In genomic region chr6:131063764-131064272, GRCh38 we compare ENCODE assay signal across 1 cellular context.
TF ChIP-seq lines count a peak whose summit lies in the region.

No MANE protein-coding gene starts in this region.

TF ChIP-seq in GM12878, 131 proteins besides CTCF, POLR2A, EP300 and RAD21 (continued from another document and continues in another):
- TF ChIP-seq PRDM15 (CRISPR knock-in tag; IDR thresholded peaks at IDR 0.05), result no peak
- no peak for TF ChIP-seq HCFC1 (IDR thresholded peaks at IDR 0.05; ENCODE audit: low read length)
- TF ChIP-seq, protein P1, sequence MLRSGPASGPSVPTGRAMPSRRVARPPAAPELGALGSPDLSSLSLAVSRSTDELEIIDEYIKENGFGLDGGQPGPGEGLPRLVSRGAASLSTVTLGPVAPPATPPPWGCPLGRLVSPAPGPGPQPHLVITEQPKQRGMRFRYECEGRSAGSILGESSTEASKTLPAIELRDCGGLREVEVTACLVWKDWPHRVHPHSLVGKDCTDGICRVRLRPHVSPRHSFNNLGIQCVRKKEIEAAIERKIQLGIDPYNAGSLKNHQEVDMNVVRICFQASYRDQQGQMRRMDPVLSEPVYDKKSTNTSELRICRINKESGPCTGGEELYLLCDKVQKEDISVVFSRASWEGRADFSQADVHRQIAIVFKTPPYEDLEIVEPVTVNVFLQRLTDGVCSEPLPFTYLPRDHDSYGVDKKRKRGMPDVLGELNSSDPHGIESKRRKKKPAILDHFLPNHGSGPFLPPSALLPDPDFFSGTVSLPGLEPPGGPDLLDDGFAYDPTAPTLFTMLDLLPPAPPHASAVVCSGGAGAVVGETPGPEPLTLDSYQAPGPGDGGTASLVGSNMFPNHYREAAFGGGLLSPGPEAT (IDR thresholded peaks at IDR 0.05; ENCODE audit: low read depth), result no peak; the same call in none of the 2 replicates
- TF ChIP-seq, protein P2, sequence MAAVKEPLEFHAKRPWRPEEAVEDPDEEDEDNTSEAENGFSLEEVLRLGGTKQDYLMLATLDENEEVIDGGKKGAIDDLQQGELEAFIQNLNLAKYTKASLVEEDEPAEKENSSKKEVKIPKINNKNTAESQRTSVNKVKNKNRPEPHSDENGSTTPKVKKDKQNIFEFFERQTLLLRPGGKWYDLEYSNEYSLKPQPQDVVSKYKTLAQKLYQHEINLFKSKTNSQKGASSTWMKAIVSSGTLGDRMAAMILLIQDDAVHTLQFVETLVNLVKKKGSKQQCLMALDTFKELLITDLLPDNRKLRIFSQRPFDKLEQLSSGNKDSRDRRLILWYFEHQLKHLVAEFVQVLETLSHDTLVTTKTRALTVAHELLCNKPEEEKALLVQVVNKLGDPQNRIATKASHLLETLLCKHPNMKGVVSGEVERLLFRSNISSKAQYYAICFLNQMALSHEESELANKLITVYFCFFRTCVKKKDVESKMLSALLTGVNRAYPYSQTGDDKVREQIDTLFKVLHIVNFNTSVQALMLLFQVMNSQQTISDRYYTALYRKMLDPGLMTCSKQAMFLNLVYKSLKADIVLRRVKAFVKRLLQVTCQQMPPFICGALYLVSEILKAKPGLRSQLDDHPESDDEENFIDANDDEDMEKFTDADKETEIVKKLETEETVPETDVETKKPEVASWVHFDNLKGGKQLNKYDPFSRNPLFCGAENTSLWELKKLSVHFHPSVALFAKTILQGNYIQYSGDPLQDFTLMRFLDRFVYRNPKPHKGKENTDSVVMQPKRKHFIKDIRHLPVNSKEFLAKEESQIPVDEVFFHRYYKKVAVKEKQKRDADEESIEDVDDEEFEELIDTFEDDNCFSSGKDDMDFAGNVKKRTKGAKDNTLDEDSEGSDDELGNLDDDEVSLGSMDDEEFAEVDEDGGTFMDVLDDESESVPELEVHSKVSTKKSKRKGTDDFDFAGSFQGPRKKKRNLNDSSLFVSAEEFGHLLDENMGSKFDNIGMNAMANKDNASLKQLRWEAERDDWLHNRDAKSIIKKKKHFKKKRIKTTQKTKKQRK (IDR thresholded peaks at IDR 0.05; ENCODE audit: low read depth, low read length), result no peak
- TF ChIP-seq FOXK2 (IDR thresholded peaks at IDR 0.05), result no peak
- no peak for TF ChIP-seq MYC (IDR thresholded peaks at IDR 0.05; ENCODE audit: insufficient read depth, insufficient read length, insufficient replicate concordance, low read length, severe bottlenecking)
- TF ChIP-seq SMARCA5 (IDR thresholded peaks at IDR 0.05), result no peak
- TF ChIP-seq, protein P3, sequence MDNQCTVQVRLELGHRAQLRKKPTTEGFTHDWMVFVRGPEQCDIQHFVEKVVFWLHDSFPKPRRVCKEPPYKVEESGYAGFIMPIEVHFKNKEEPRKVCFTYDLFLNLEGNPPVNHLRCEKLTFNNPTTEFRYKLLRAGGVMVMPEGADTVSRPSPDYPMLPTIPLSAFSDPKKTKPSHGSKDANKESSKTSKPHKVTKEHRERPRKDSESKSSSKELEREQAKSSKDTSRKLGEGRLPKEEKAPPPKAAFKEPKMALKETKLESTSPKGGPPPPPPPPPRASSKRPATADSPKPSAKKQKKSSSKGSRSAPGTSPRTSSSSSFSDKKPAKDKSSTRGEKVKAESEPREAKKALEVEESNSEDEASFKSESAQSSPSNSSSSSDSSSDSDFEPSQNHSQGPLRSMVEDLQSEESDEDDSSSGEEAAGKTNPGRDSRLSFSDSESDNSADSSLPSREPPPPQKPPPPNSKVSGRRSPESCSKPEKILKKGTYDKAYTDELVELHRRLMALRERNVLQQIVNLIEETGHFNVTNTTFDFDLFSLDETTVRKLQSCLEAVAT (IDR thresholded peaks at IDR 0.05), result no peak; the same call in 1 of the 2 replicates
- no peak for TF ChIP-seq TCF3 (IDR thresholded peaks at IDR 0.05; ENCODE audit: borderline replicate concordance, insufficient read depth, low read depth, low read length)
- TF ChIP-seq YBX1 (IDR thresholded peaks at IDR 0.05), result no peak
- peak; percentile 73 for TF ChIP-seq ATF2 (IDR thresholded peaks at IDR 0.05; ENCODE audit: low read length)
- peak; percentile 83 for TF ChIP-seq MTA2 (IDR thresholded peaks at IDR 0.05; ENCODE audit: low read depth)
- TF ChIP-seq CEBPB (IDR thresholded peaks at IDR 0.05; ENCODE audit: borderline replicate concordance in 1 of 2, low read depth in 2 of 2, low read length in 2 of 2), result no peak
- no peak for TF ChIP-seq RB1 (IDR thresholded peaks at IDR 0.05; ENCODE audit: borderline replicate concordance)
- no peak for TF ChIP-seq FOS (IDR thresholded peaks at IDR 0.05; ENCODE audit: borderline replicate concordance, extremely low read depth, insufficient read length)
- no peak for TF ChIP-seq SUPT20H (IDR thresholded peaks at IDR 0.05; ENCODE audit: borderline replicate concordance, control insufficient read depth, low read depth, low read length)
- no peak for TF ChIP-seq SPI1 (IDR thresholded peaks at IDR 0.05; ENCODE audit: borderline replicate concordance, insufficient read depth, low read depth, low read length)
- TF ChIP-seq PAX8 (IDR thresholded peaks at IDR 0.05), result no peak
- no peak for TF ChIP-seq CBX3 (IDR thresholded peaks at IDR 0.05; ENCODE audit: borderline replicate concordance, low read depth)
- no peak for TF ChIP-seq ESRRA (IDR thresholded peaks at IDR 0.05; ENCODE audit: low read length)
- TF ChIP-seq MAX (IDR thresholded peaks at IDR 0.05; ENCODE audit: low read depth, low read length), result no peak
- TF ChIP-seq, protein P4, sequence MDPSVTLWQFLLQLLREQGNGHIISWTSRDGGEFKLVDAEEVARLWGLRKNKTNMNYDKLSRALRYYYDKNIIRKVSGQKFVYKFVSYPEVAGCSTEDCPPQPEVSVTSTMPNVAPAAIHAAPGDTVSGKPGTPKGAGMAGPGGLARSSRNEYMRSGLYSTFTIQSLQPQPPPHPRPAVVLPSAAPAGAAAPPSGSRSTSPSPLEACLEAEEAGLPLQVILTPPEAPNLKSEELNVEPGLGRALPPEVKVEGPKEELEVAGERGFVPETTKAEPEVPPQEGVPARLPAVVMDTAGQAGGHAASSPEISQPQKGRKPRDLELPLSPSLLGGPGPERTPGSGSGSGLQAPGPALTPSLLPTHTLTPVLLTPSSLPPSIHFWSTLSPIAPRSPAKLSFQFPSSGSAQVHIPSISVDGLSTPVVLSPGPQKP (IDR thresholded peaks at IDR 0.05; ENCODE audit: low read depth, low read length), result no peak
- TF ChIP-seq MXI1 (IDR thresholded peaks at IDR 0.05; ENCODE audit: low read depth, low read length), result no peak
- no peak for TF ChIP-seq TARDBP (IDR thresholded peaks at IDR 0.05; ENCODE audit: borderline replicate concordance)
- TF ChIP-seq BACH1 (IDR thresholded peaks at IDR 0.05; ENCODE audit: borderline replicate concordance), result no peak
- TF ChIP-seq, protein P5, sequence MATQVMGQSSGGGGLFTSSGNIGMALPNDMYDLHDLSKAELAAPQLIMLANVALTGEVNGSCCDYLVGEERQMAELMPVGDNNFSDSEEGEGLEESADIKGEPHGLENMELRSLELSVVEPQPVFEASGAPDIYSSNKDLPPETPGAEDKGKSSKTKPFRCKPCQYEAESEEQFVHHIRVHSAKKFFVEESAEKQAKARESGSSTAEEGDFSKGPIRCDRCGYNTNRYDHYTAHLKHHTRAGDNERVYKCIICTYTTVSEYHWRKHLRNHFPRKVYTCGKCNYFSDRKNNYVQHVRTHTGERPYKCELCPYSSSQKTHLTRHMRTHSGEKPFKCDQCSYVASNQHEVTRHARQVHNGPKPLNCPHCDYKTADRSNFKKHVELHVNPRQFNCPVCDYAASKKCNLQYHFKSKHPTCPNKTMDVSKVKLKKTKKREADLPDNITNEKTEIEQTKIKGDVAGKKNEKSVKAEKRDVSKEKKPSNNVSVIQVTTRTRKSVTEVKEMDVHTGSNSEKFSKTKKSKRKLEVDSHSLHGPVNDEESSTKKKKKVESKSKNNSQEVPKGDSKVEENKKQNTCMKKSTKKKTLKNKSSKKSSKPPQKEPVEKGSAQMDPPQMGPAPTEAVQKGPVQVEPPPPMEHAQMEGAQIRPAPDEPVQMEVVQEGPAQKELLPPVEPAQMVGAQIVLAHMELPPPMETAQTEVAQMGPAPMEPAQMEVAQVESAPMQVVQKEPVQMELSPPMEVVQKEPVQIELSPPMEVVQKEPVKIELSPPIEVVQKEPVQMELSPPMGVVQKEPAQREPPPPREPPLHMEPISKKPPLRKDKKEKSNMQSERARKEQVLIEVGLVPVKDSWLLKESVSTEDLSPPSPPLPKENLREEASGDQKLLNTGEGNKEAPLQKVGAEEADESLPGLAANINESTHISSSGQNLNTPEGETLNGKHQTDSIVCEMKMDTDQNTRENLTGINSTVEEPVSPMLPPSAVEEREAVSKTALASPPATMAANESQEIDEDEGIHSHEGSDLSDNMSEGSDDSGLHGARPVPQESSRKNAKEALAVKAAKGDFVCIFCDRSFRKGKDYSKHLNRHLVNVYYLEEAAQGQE (IDR thresholded peaks at IDR 0.05; ENCODE audit: low read depth, low read length), result no peak
- TF ChIP-seq NFYA (IDR thresholded peaks at IDR 0.05; ENCODE audit: borderline replicate concordance, low read depth, low read length), result no peak
- TF ChIP-seq SRF (IDR thresholded peaks at IDR 0.05; ENCODE audit: low read depth in 2 of 2, low read length in 2 of 2), result no peak
- TF ChIP-seq ZNF207 (IDR thresholded peaks at IDR 0.05; ENCODE audit: borderline replicate concordance), result no peak
- no peak for TF ChIP-seq ZBTB40 (IDR thresholded peaks at IDR 0.05; ENCODE audit: borderline replicate concordance)
- TF ChIP-seq SMAD5 (IDR thresholded peaks at IDR 0.05; ENCODE audit: low read depth), result no peak
